31 cellular contexts compared by ENCODE assay signal in the genomic region with DNA sequence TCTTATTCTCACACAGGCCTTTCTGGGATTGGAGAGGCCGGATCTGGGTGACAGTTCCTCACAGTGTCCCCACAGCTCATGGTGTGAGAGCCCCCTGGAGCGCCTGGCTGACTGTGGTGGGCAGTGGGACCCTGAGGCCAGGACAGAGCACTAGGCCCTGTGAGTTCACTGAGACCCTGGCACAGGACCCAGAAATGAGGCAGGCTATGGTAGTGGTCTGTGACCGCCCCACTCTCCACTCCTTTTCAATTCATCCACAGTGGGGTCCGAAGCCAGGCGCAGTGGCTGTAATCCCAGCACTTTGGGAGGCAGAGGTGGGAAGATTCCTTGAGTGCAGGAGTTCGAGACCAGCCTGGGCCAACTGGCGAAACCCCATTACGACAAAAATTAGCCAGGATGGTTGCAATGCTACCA. TPM values are rescaled to one million over a fixed set of nuclear protein-coding genes. Genes with fewer than 3 reads are reported as not detected.
DNase-seq lines count a peak whose midpoint lies in the region; ATAC-seq and TF ChIP-seq lines count a peak whose summit lies in the region.
"Had no signal": no experiment of that assay in that cellular context is flagged by ENCODE, and none has a peak within 500 bp of the region (broad histone marks: within the 10 kb centered on the region; RNA-seq: fewer than 3 reads in every experiment).

No MANE protein-coding gene starts in this region.

- 0 out of 2 replicates have a peak, but pooled peaks cover 3% of the 10 kb centered on the region for H3K4me1 ChIP-seq in Caco-2
- peaks cover 2% of the 10 kb centered on the region for H3K4me1 ChIP-seq in mesenchymal stem cell (ENCODE audit: control insufficient read depth, insufficient read depth, low read depth, low read length)
- no peaks in the 10 kb centered on the region for H3K4me1 ChIP-seq in A673 (ENCODE audit: insufficient read depth, low read length, poor library complexity, severe bottlenecking)
- peaks cover 0 to under 1% of the 10 kb centered on the region in 2 donors for H3K4me1 ChIP-seq in naive thymus-derived CD4-positive, alpha-beta T cell (ENCODE audit: control insufficient read depth in 2 of 2, insufficient read depth in 2 of 2, low read length in 2 of 2)
- H3K4me1 ChIP-seq: HAP-1 had no signal

- BruUV-seq in Caco-2 (replicated peaks; lab: Mats Ljungman, UMichigan) = no TSS peak
- BruUV-seq in A673 (replicated peaks; lab: Mats Ljungman, UMichigan) = no TSS peak

- no peak overlapping the region for H3K9ac ChIP-seq in mesenchymal stem cell (ENCODE audit: low read length)

- intact Hi-C loops in Caco-2 (cut with micrococcal nuclease; ENCODE audit: unreplicated experiment) (no loop called here), A673 (cut with micrococcal nuclease; ENCODE audit: unreplicated experiment) (no loop called here)
- intact Hi-C loops in naive thymus-derived CD4-positive, alpha-beta T cell (cut with micrococcal nuclease) = no loop called here

- H3K23ac ChIP-seq in mesenchymal stem cell (ENCODE audit: low read length in 2 of 2) = no peak overlapping the region

- H3K4me3 ChIP-seq in Caco-2 (ENCODE audit: low read depth, low read length) (no peak overlapping the region), mesenchymal stem cell (ENCODE audit: insufficient read depth in 1 of 2, low read depth in 1 of 2, low read length in 2 of 2) (no peak overlapping the region), A673 (ENCODE audit: low read depth, low read length, poor library complexity, severe bottlenecking) (no peak overlapping the region)
- no peak overlapping the region for H3K4me3 ChIP-seq in naive thymus-derived CD4-positive, alpha-beta T cell (ENCODE audit: low read length)
- H3K4me3 ChIP-seq: HAP-1, ovary, PC-9 had no signal

- H3K14ac ChIP-seq in mesenchymal stem cell (ENCODE audit: low read length in 2 of 2) = no peak overlapping the region

- WGBS in mesenchymal stem cell = 95% methylated on average over 7 of the region's 8 CpGs

- no peak overlapping the region for H3K4ac ChIP-seq in mesenchymal stem cell (ENCODE audit: low read depth in 1 of 2, low read length in 2 of 2)

- H3K36me3 ChIP-seq in Caco-2 (ENCODE audit: control insufficient read depth, insufficient read depth, low read length) (0 out of 2 replicates have a peak, but pooled peaks cover 2% of the 10 kb centered on the region), mesenchymal stem cell (ENCODE audit: control insufficient read depth in 1 of 2, insufficient read depth in 2 of 2, low read depth in 1 of 2, low read length in 2 of 2) (peaks cover 3 to 9% of the 10 kb centered on the region in 2 experiments), A673 (ENCODE audit: insufficient read depth, low read length, poor library complexity, severe bottlenecking) (peaks cover 9% of the 10 kb centered on the region)
- no peaks in the 10 kb centered on the region for H3K36me3 ChIP-seq in naive thymus-derived CD4-positive, alpha-beta T cell (ENCODE audit: control insufficient read depth in 2 of 3, insufficient read depth in 3 of 3, low read length in 3 of 3)
- H3K36me3 ChIP-seq: ovary had no signal

- H4K91ac ChIP-seq in mesenchymal stem cell (ENCODE audit: low read length) = no peak overlapping the region

- peak overlapping the region in 1 of 2 experiments; percentile 12 for H3K18ac ChIP-seq in mesenchymal stem cell (ENCODE audit: low read depth in 1 of 2, low read length in 2 of 2)

- H3K27me3 ChIP-seq in Caco-2 (replicated peaks; ENCODE audit: control insufficient read depth, insufficient read depth, low read length) (no peaks in the 10 kb centered on the region), mesenchymal stem cell (ENCODE audit: control insufficient read depth in 1 of 2, insufficient read depth in 1 of 2, low read length in 2 of 2) (no peaks in the 10 kb centered on the region), A673 (replicated peaks; ENCODE audit: insufficient read depth, low read depth, low read length, poor library complexity) (no peaks in the 10 kb centered on the region)
- no peaks in the 10 kb centered on the region for H3K27me3 ChIP-seq in naive thymus-derived CD4-positive, alpha-beta T cell (ENCODE audit: control insufficient read depth in 2 of 2, insufficient read depth in 2 of 2, low read length in 2 of 2)
- H3K27me3 ChIP-seq: brain microvascular endothelial cell, ovary had no signal

- peak overlapping the region; percentile 45 for H3K4me3 Mint-ChIP-seq in Caco-2 (ENCODE audit: unreplicated experiment)
- H3K4me3 Mint-ChIP-seq in naive thymus-derived CD4-positive, alpha-beta T cell = no peak overlapping the region
- H3K4me3 Mint-ChIP-seq: naive thymus-derived CD8-positive, alpha-beta T cell had no signal

- H3K27me3 Mint-ChIP-seq in Caco-2 (ENCODE audit: insufficient read depth, unreplicated experiment) = no peaks in the 10 kb centered on the region
- no peaks in the 10 kb centered on the region for H3K27me3 Mint-ChIP-seq in naive thymus-derived CD4-positive, alpha-beta T cell
- H3K27me3 Mint-ChIP-seq: naive thymus-derived CD8-positive, alpha-beta T cell had no signal

- H3K27ac Mint-ChIP-seq in Caco-2 (ENCODE audit: unreplicated experiment) = peak overlapping the region; percentile 68
- H3K27ac Mint-ChIP-seq in naive thymus-derived CD4-positive, alpha-beta T cell = no peak overlapping the region
- H3K27ac Mint-ChIP-seq: naive thymus-derived CD8-positive, alpha-beta T cell had no signal

- peak overlapping the region; percentile 42 for H2AFZ ChIP-seq in mesenchymal stem cell (ENCODE audit: low read depth, low read length)
- H2AFZ ChIP-seq: PC-9 had no signal

- H3K27ac ChIP-seq in mesenchymal stem cell (ENCODE audit: low read length, poor library complexity, severe bottlenecking) (no peak overlapping the region), A673 (ENCODE audit: low read depth, low read length, poor library complexity, severe bottlenecking) (no peak overlapping the region)
- H3K27ac ChIP-seq in naive thymus-derived CD4-positive, alpha-beta T cell (ENCODE audit: low read depth, low read length) = no peak overlapping the region
- H3K27ac ChIP-seq: brain microvascular endothelial cell, C4-2B, ovary, PC-9, WERI-Rb-1 had no signal

- no peak overlapping the region for H4K8ac ChIP-seq in mesenchymal stem cell (ENCODE audit: low read length)

- no peak overlapping the region for H2BK12ac ChIP-seq in mesenchymal stem cell (ENCODE audit: low read length in 2 of 2)

- TF ChIP-seq CTCF in Caco-2 (IDR thresholded peaks at IDR 0.05; ENCODE audit: insufficient read depth in 1 of 2, low read depth in 1 of 2, low read length in 1 of 2, severe bottlenecking in 1 of 2, unreplicated experiment in 1 of 2) = no peak
- no peak for TF ChIP-seq CTCF in A673 (conservative IDR thresholded peaks at IDR 0.05; ENCODE audit: low read depth, low read length)

- H3K9me3 Mint-ChIP-seq in Caco-2 (ENCODE audit: unreplicated experiment) = no peaks in the 10 kb centered on the region
- peaks cover 0 to 7% (median 0%) of the 10 kb centered on the region in 11 donors for H3K9me3 Mint-ChIP-seq in naive thymus-derived CD4-positive, alpha-beta T cell
- H3K9me3 Mint-ChIP-seq: naive thymus-derived CD8-positive, alpha-beta T cell had no signal

- no peak overlapping the region for H3K4me2 ChIP-seq in mesenchymal stem cell (ENCODE audit: low read length, poor library complexity, severe bottlenecking)
- H3K4me2 ChIP-seq: PC-9 had no signal

- CTCF ChIA-PET in Caco-2 (lab: Charles Lee) = no interaction called here
- CTCF ChIA-PET in A673 (lab: Charles Lee) = no interaction called here
- CTCF ChIA-PET in naive thymus-derived CD4-positive, alpha-beta T cell (lab: Charles Lee) = no interaction called here

- no peaks in the 10 kb centered on the region for H3K79me1 ChIP-seq in mesenchymal stem cell (replicated peaks; ENCODE audit: low read length, poor library complexity, severe bottlenecking)

- H3K9me3 ChIP-seq in Caco-2 = no peaks in the 10 kb centered on the region
- no peaks in the 10 kb centered on the region for H3K9me3 ChIP-seq in mesenchymal stem cell (ENCODE audit: control insufficient read depth, low read length)
- no peaks in the 10 kb centered on the region for H3K9me3 ChIP-seq in A673 (ENCODE audit: low read depth, low read length, poor library complexity, severe bottlenecking)
- no peaks in the 10 kb centered on the region for H3K9me3 ChIP-seq in naive thymus-derived CD4-positive, alpha-beta T cell (ENCODE audit: control insufficient read depth in 2 of 3, low read length in 3 of 3)
- H3K9me3 ChIP-seq: HAP-1, ovary had no signal

- no peak overlapping the region for H2BK15ac ChIP-seq in mesenchymal stem cell (ENCODE audit: low read depth, poor library complexity, severe bottlenecking)

- DNase-seq in Caco-2 (peak in 1 of 2 experiments; percentile 55), D341Med (ENCODE audit: low spot score) (peak; percentile 22), RPMI7951 (ENCODE audit: low read depth) (peak; percentile 48), mesenchymal stem cell (peak; percentile 45), A673 (ENCODE audit: low spot score) (no peak)
- no peak for DNase-seq in stimulated activated CD4-positive, alpha-beta T cell treated with anti-CD3 and anti-CD28 coated beads, Interleukin-1b, Interleukin-23, amount 100 ng/mL, for 48 hours
- DNase-seq in naive thymus-derived CD4-positive, alpha-beta T cell = no peak
- DNase-seq: activated CD4-positive, alpha-beta T cell treated with anti-CD3 and anti-CD28 coated beads for 48 hours; activated naive CD4-positive, alpha-beta T cell treated with anti-CD3 and anti-CD28 coated beads, Interleukin-2, amount 50 U/mL, for 16 hours; amygdala; brain microvascular endothelial cell; cerebellar nuclear complex; EL; foreskin melanocyte; Kasumi-1; naive thymus-derived CD8-positive, alpha-beta T cell; NCI-H1436; NCI-H2081; NCI-H2227 treated with DMSO at 0.1 percent for 48 hours; NCI-H526; NK-92 treated with Interleukin-12 subunit alpha and Interleukin-12 subunit beta, amount 100 ng/mL, for 24 hours; ovary; SIG-M5; small intestine; stimulated activated naive CD4-positive, alpha-beta T cell; T-helper 9 cell; WERI-Rb-1 had no signal

- H2BK5ac ChIP-seq in mesenchymal stem cell (ENCODE audit: low read depth, low read length, poor library complexity, severe bottlenecking) = no peak overlapping the region

- no peak for ATAC-seq in GM18873 (IDR thresholded peaks at IDR 0.05; ENCODE audit: low FRiP score, unreplicated experiment)
- ATAC-seq in naive thymus-derived CD4-positive, alpha-beta T cell = no peak
- ATAC-seq: naive thymus-derived CD8-positive, alpha-beta T cell had no signal

- H3K4me1 Mint-ChIP-seq in Caco-2 (ENCODE audit: low read depth, unreplicated experiment) = peaks cover 12% of the 10 kb centered on the region
- H3K4me1 Mint-ChIP-seq in naive thymus-derived CD4-positive, alpha-beta T cell = peaks cover 0 to 9% (median 4%) of the 10 kb centered on the region in 7 donors

- peaks cover 90% of the 10 kb centered on the region for H3K36me3 Mint-ChIP-seq in Caco-2 (ENCODE audit: insufficient read depth, unreplicated experiment)
- peaks cover 0 to 3% (median 0%) of the 10 kb centered on the region in 5 donors for H3K36me3 Mint-ChIP-seq in naive thymus-derived CD4-positive, alpha-beta T cell

- H2BK120ac ChIP-seq in mesenchymal stem cell (ENCODE audit: low read depth, low read length) = no peak overlapping the region

- POLR2A ChIA-PET in Caco-2 (lab: Charles Lee) = interaction anchor here (0.7 to 1.0 kb wide), 2 partner anchors 25 to 39 kb away, joined by 3 to 5 read pairs; no protein-coding TSS in a partner anchor
- POLR2A ChIA-PET in A673 (lab: Charles Lee; ENCODE audit: low non-redundant PET) = interaction anchor here (0.8 kb wide), 1 partner anchor 9 kb away, joined by 3 read pairs; no protein-coding TSS in a partner anchor
- POLR2A ChIA-PET in naive thymus-derived CD4-positive, alpha-beta T cell (lab: Charles Lee) = interaction anchor here (0.6 to 1.7 kb wide), 2 partner anchors 15 to 39 kb away, joined by 3 to 5 read pairs; no protein-coding TSS in a partner anchor

- no peak overlapping the region for H2AK5ac ChIP-seq in mesenchymal stem cell (ENCODE audit: low read length, severe bottlenecking)

RNA-seq across cellular contexts. Expression of gene FBXL18, which starts 5.9 kb away (rescaled TPM):
- 22.1 and 24.6 TPM in 2 replicates for total RNA-seq in Caco-2 (2022)
- 5.5 and 8.2 TPM in 2 replicates for total RNA-seq in RPMI7951 (2014; rRNA removed; shearing (Covaris generic))
- polyA plus RNA-seq in mesenchymal stem cell (2013, experiment 1 of 2) = 8.4 TPM
- 8.3 TPM for polyA plus RNA-seq in mesenchymal stem cell (2013, experiment 2 of 2)
- 18.4 and 18.9 TPM in 2 replicates for total RNA-seq in A673 (2021)
- total RNA-seq in naive thymus-derived CD4-positive, alpha-beta T cell = 10 to 100 TPM in 2 of 5 experiments, 1 to 10 TPM in 3; 7.3 to 13.7 (median 9.7) TPM
- polyA plus RNA-seq in naive thymus-derived CD4-positive, alpha-beta T cell = 1 to 10 TPM; 1.6 to 2.0 TPM

RNA-seq across cellular contexts. Expression of gene ACTB, which starts 10.9 kb away (rescaled TPM):
- 3,565 and 4,201 TPM in 2 replicates for total RNA-seq in Caco-2 (2022)
- 5,178 and 5,762 TPM in 2 replicates for total RNA-seq in RPMI7951 (2014; rRNA removed; shearing (Covaris generic))
- 10,616 TPM for polyA plus RNA-seq in mesenchymal stem cell (2013, experiment 1 of 2)
- 10,486 TPM for polyA plus RNA-seq in mesenchymal stem cell (2013, experiment 2 of 2)
- 3,928 and 4,273 TPM in 2 replicates for total RNA-seq in A673 (2021)
- total RNA-seq in naive thymus-derived CD4-positive, alpha-beta T cell = over 10,000 TPM in 1 of 5 experiments, 1,000 to 10,000 TPM in 4; 2,405 to 12,292 (median 2,801) TPM
- polyA plus RNA-seq in naive thymus-derived CD4-positive, alpha-beta T cell = over 10,000 TPM; 11,269 to 12,728 TPM

Comparison
In these comparisons a context has a peak if more than half of its experiments do, and no peak if none do; other contexts are left out.
1. DNase-seq: peak in D341Med (single experiment), RPMI7951 (single experiment) and mesenchymal stem cell (single experiment); none in stimulated activated CD4-positive, alpha-beta T cell treated with anti-CD3 and anti-CD28 coated beads, Interleukin-1b, Interleukin-23, amount 100 ng/mL, for 48 hours (single experiment), A673 (single experiment) and naive thymus-derived CD4-positive, alpha-beta T cell (0 of 9).